In genomic region chr10:44857363-44858016, GRCh38 we compare ENCODE assay signal across 9 cellular contexts. TPM values are rescaled to one million over a fixed set of nuclear protein-coding genes. Genes with fewer than 3 reads are reported as not detected.
DNase-seq lines count a peak whose midpoint lies in the region; ATAC-seq, FAIRE-seq and TF ChIP-seq lines count a peak whose summit lies in the region.
"Had no signal": no experiment of that assay in that cellular context is flagged by ENCODE, and none has a peak within 500 bp of the region (broad histone marks: within the 10 kb centered on the region; RNA-seq: fewer than 3 reads in every experiment).

No MANE protein-coding gene starts in this region.

- H3K27me3 Mint-ChIP-seq in osteocyte (ENCODE audit: unreplicated experiment) = no peaks in the 10 kb centered on the region

- no peaks in the 10 kb centered on the region for H3K36me3 Mint-ChIP-seq in osteocyte (ENCODE audit: unreplicated experiment)
- H3K36me3 Mint-ChIP-seq: IgD-negative memory B cell had no signal

- H3K4me1 Mint-ChIP-seq in osteocyte (ENCODE audit: unreplicated experiment) = peaks cover 66% of the 10 kb centered on the region

- TF ChIP-seq CTCF in gastroesophageal sphincter (IDR thresholded peaks at IDR 0.05) (peak in 3 of 4 experiments; percentile 76 to 97 (median 86)), osteocyte (IDR thresholded peaks at IDR 0.05) (peak; percentile 100), uterus (IDR thresholded peaks at IDR 0.05) (peak; percentile 87 to 98 (median 96))

- no peaks in the 10 kb centered on the region for H3K9me3 Mint-ChIP-seq in osteocyte (ENCODE audit: unreplicated experiment)
- H3K9me3 Mint-ChIP-seq: IgD-negative memory B cell had no signal

- intact Hi-C loops in uterus (cut with DNase I; ENCODE audit: low total_unique reads) = loop anchor here (5.0 to 10.0 kb wide), 2 partner anchors 473 to 1185 kb away; partner anchors contain the start of gene CXCL12

- H3K27ac ChIP-seq in gastroesophageal sphincter = no peak overlapping the region
- H3K27ac ChIP-seq in uterus = no peak overlapping the region

- 50 to 66% methylated on average over 3 to 4 of the region's 9 CpGs for WGBS in gastroesophageal sphincter (ENCODE audit: low coverage in 1 of 2), 2 donors

- no peak overlapping the region for H3K4me3 ChIP-seq in gastroesophageal sphincter
- H3K4me3 ChIP-seq in uterus = no peak overlapping the region

- TF ChIP-seq POLR2A in gastroesophageal sphincter (IDR thresholded peaks at IDR 0.05) (no peak), uterus (IDR thresholded peaks at IDR 0.05) (no peak)

- H3K4me1 ChIP-seq in gastroesophageal sphincter (no peaks in the 10 kb centered on the region), uterus (no peaks in the 10 kb centered on the region)

- peak; percentile 14 to 34 for DNase-seq in AML-193 (lab: John Stamatoyannopoulos, UW)
- DNase-seq in RCC 7860 (ENCODE audit: low spot score) = peak; percentile 38
- peak; percentile 23 for DNase-seq in activated T-helper 9 cell treated with anti-CD3 and anti-CD28 coated beads, Interleukin-2, amount 50 U/mL, for 16 hours (ENCODE audit: low read depth)
- DNase-seq in osteocyte (ENCODE audit: extremely low spot score, unreplicated experiment) = peak; percentile 92
- peak; percentile 59 to 74 for DNase-seq in uterus

- H3K9me3 ChIP-seq in gastroesophageal sphincter = no peaks in the 10 kb centered on the region
- H3K9me3 ChIP-seq in uterus = no peaks in the 10 kb centered on the region

- H3K4me3 Mint-ChIP-seq in osteocyte (ENCODE audit: unreplicated experiment) = no peak overlapping the region
- H3K4me3 Mint-ChIP-seq: IgD-negative memory B cell had no signal

- no peak for TF ChIP-seq EP300 in gastroesophageal sphincter (IDR thresholded peaks at IDR 0.05)

- H3K27me3 ChIP-seq in gastroesophageal sphincter (no peaks in the 10 kb centered on the region), uterus (no peaks in the 10 kb centered on the region)

- peak overlapping the region; percentile 56 for H3K27ac Mint-ChIP-seq in osteocyte (ENCODE audit: unreplicated experiment)
- H3K27ac Mint-ChIP-seq: IgD-negative memory B cell had no signal

- H3K36me3 ChIP-seq in gastroesophageal sphincter = no peaks in the 10 kb centered on the region
- no peaks in the 10 kb centered on the region for H3K36me3 ChIP-seq in uterus

- FAIRE-seq in RCC 7860 (lab: Jason Lieb, UNC) = no peak

- peak; percentile 77 for ATAC-seq in GM18861 (IDR thresholded peaks at IDR 0.05; ENCODE audit: unreplicated experiment)
- ATAC-seq in HG03280 (IDR thresholded peaks at IDR 0.05; ENCODE audit: unreplicated experiment) = peak; percentile 70
- ATAC-seq in gastroesophageal sphincter = peak; percentile 56

RNA-seq across cellular contexts. Expression of gene TMEM72, which starts 53.6 kb away (rescaled TPM):
- total RNA-seq in gastroesophageal sphincter (under 1 TPM in 1 of 4 donors, not detected in 3; 0.35 TPM), osteocyte (not detected in 2 replicates), uterus (under 1 TPM in 1 of 4 donors, not detected in 3; 0.69 TPM)

Comparison
In these comparisons a context has a peak if more than half of its experiments do, and no peak if none do; other contexts are left out.
1. DNase-seq: peak in every context shown above with its lines; median percentile 92 in osteocyte; 66 in uterus; 38 in RCC 7860; 24 in AML-193; 23 in activated T-helper 9 cell treated with anti-CD3 and anti-CD28 coated beads, Interleukin-2, amount 50 U/mL, for 16 hours.